In the genomic region with DNA sequence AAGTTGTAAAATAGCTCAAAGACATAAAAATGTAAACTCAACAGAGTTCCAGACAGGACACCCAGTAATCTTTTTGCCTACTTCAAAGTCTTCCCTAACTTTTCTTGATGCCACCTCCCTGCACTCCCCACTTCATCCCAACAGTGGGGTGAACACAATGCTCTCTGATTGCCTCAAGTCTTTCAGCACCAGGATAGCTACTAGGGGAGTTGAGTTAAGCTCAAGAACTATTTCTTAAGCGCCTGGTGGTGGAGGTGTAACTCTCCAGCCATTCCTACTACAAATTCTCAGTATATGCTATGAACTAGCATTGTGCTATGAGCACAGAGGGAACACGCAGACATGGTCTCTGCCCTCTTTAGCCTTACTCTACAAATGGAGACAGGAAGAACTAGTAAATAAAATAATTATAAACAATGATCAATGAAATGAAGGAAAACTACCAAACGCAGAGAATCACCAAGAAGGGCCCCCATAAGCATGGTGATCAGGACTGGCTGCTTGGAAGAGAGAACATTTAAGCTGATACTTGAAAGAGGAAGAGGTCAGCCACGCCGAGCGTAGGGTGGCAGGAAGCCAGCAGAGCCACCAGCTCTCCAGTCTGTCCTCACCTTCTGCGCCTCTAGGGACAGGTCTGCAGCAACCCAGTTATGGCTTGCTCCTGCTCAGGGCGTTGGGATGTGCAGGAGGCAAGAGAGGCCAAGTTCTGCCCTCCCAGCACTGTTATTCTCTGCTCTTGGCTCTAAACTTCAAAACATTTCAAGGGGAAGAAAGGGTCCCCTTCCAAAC, we compare ENCODE assay signal across 1 cellular context.
TF ChIP-seq lines count a peak whose summit lies in the region.

No MANE protein-coding gene starts in this region.

TF ChIP-seq in WTC11, 78 proteins besides CTCF, POLR2A, EP300 and RAD21 (continued from another document):
- no peak for TF ChIP-seq NR2C2 (CRISPR knock-in tag; IDR thresholded peaks at IDR 0.05)
- no peak for TF ChIP-seq ZBTB21 (CRISPR knock-in tag; IDR thresholded peaks at IDR 0.05; ENCODE audit: borderline replicate concordance)
- TF ChIP-seq ZNF121 (CRISPR knock-in tag; IDR thresholded peaks at IDR 0.05), result no peak
